In genomic region chr7:73770002-73770859, GRCh38 we compare ENCODE assay signal across 8 cellular contexts. TPM values are rescaled to one million over a fixed set of nuclear protein-coding genes. Genes with fewer than 3 reads are reported as not detected.
DNase-seq lines count a peak whose midpoint lies in the region; ATAC-seq lines count a peak whose summit lies in the region.

Gene CLDN3, minus strand, starts transcription at chr7:73770270. Its CDS starts 221 bp downstream, at chr7:73770049.

- no peaks in the 10 kb centered on the region for H3K79me1 ChIP-seq in mesenchymal stem cell (replicated peaks; ENCODE audit: low read length, poor library complexity, severe bottlenecking)

- no peak within 1 kb of the TSS for H3K9ac ChIP-seq in mesenchymal stem cell (ENCODE audit: low read length)

- H3K4me3 ChIP-seq in mesenchymal stem cell (ENCODE audit: insufficient read depth in 1 of 2, low read depth in 1 of 2, low read length in 2 of 2) = peak within 1 kb of the TSS; percentile 14 to 27

- no peak within 1 kb of the TSS for H3K18ac ChIP-seq in mesenchymal stem cell (ENCODE audit: low read depth in 1 of 2, low read length in 2 of 2)

- H4K91ac ChIP-seq in mesenchymal stem cell (ENCODE audit: low read length) = peak within 1 kb of the TSS; percentile 32

- no peak within 1 kb of the TSS for H2AK5ac ChIP-seq in mesenchymal stem cell (ENCODE audit: low read length, severe bottlenecking)

- H3K4me2 ChIP-seq in mesenchymal stem cell (ENCODE audit: low read length, poor library complexity, severe bottlenecking) = peak within 1 kb of the TSS; percentile 80

- H2AFZ ChIP-seq in mesenchymal stem cell (ENCODE audit: low read depth, low read length) = no peak within 1 kb of the TSS

- H3K4me1 Mint-ChIP-seq in activated CD8-positive, alpha-beta memory T cell treated with anti-CD3 and anti-CD28 coated beads, Interleukin-2, amount 10 ng/mL, durations not matched to agents 7 days and 5 days = peaks cover 8% of the 10 kb centered on the region

- no peak within 1 kb of the TSS for H3K27ac ChIP-seq in mesenchymal stem cell (ENCODE audit: low read length, poor library complexity, severe bottlenecking)

- no peak within 1 kb of the TSS for H3K27ac Mint-ChIP-seq in activated CD8-positive, alpha-beta memory T cell treated with anti-CD3 and anti-CD28 coated beads, Interleukin-2, amount 10 ng/mL, durations not matched to agents 7 days and 5 days

- peaks cover 32 to 34% of the 10 kb centered on the region in 2 experiments for H3K27me3 ChIP-seq in mesenchymal stem cell (ENCODE audit: control insufficient read depth in 1 of 2, insufficient read depth in 1 of 2, low read length in 2 of 2)

- H2BK12ac ChIP-seq in mesenchymal stem cell (ENCODE audit: low read length in 2 of 2) = no peak within 1 kb of the TSS

- no peak within 1 kb of the TSS for H3K4me3 Mint-ChIP-seq in activated CD8-positive, alpha-beta memory T cell treated with anti-CD3 and anti-CD28 coated beads, Interleukin-2, amount 10 ng/mL, durations not matched to agents 7 days and 5 days

- H3K14ac ChIP-seq in mesenchymal stem cell (ENCODE audit: low read length in 2 of 2) = no peak within 1 kb of the TSS

- CTCF ChIA-PET in activated CD8-positive, alpha-beta memory T cell treated with anti-CD3 and anti-CD28 coated beads, Interleukin-2, amount 10 ng/mL, durations not matched to agents 7 days and 5 days (lab: Charles Lee) = interaction anchor here (0.6 kb wide), 1 partner anchor 297 kb away, joined by 7 read pairs; no protein-coding TSS in a partner anchor

- DNase-seq in activated CD8-positive, alpha-beta memory T cell treated with anti-CD3 and anti-CD28 coated beads, Interleukin-2, amount 50 U/mL, for 48 hours = peak; percentile 54
- DNase-seq in activated CD8-positive, alpha-beta memory T cell treated with anti-CD3 and anti-CD28 coated beads, Interleukin-2, amount 10 ng/mL, durations not matched to agents 7 days and 5 days = no peak
- DNase-seq in NCI-H748 (lab: John Stamatoyannopoulos, UW; ENCODE audit: unreplicated experiment) = peak; percentile 98
- DNase-seq in cerebellar cortex (ENCODE audit: low spot score) = peak; percentile 81
- DNase-seq in mesenchymal stem cell = no peak

- H3K4ac ChIP-seq in mesenchymal stem cell (ENCODE audit: low read depth in 1 of 2, low read length in 2 of 2) = no peak within 1 kb of the TSS

- H3K9me3 ChIP-seq in mesenchymal stem cell (ENCODE audit: control insufficient read depth, low read length) = no peaks in the 10 kb centered on the region

- ATAC-seq in activated CD8-positive, alpha-beta memory T cell treated with anti-CD3 and anti-CD28 coated beads, Interleukin-2, amount 10 ng/mL, durations not matched to agents 7 days and 5 days = no peak
- ATAC-seq in HG02623 (IDR thresholded peaks at IDR 0.05; ENCODE audit: unreplicated experiment) = no peak
- no peak for ATAC-seq in HG03196 (IDR thresholded peaks at IDR 0.05; ENCODE audit: unreplicated experiment)
- ATAC-seq in GM18868 (IDR thresholded peaks at IDR 0.05; ENCODE audit: unreplicated experiment) = no peak

- WGBS in mesenchymal stem cell = 5% methylated on average over 76 of the region's 82 CpGs

- peaks cover 13% of the 10 kb centered on the region for H3K4me1 ChIP-seq in mesenchymal stem cell (ENCODE audit: control insufficient read depth, insufficient read depth, low read depth, low read length)

- H3K36me3 Mint-ChIP-seq in activated CD8-positive, alpha-beta memory T cell treated with anti-CD3 and anti-CD28 coated beads, Interleukin-2, amount 10 ng/mL, durations not matched to agents 7 days and 5 days = peaks cover 2% of the 10 kb centered on the region

- H2BK120ac ChIP-seq in mesenchymal stem cell (ENCODE audit: low read depth, low read length) = no peak within 1 kb of the TSS

- no peak within 1 kb of the TSS for H4K8ac ChIP-seq in mesenchymal stem cell (ENCODE audit: low read length)

- no peak within 1 kb of the TSS for H2BK5ac ChIP-seq in mesenchymal stem cell (ENCODE audit: low read depth, low read length, poor library complexity, severe bottlenecking)

- H3K23ac ChIP-seq in mesenchymal stem cell (ENCODE audit: low read length in 2 of 2) = peak within 1 kb of the TSS in 1 of 2 experiments; percentile 47

- peaks cover 0 to 16% of the 10 kb centered on the region in 2 experiments for H3K36me3 ChIP-seq in mesenchymal stem cell (ENCODE audit: control insufficient read depth in 1 of 2, insufficient read depth in 2 of 2, low read depth in 1 of 2, low read length in 2 of 2)

- H3K9me3 Mint-ChIP-seq in activated CD8-positive, alpha-beta memory T cell treated with anti-CD3 and anti-CD28 coated beads, Interleukin-2, amount 10 ng/mL, durations not matched to agents 7 days and 5 days (ENCODE audit: low read depth) = peaks cover 2% of the 10 kb centered on the region

- peaks cover 47% of the 10 kb centered on the region for H3K27me3 Mint-ChIP-seq in activated CD8-positive, alpha-beta memory T cell treated with anti-CD3 and anti-CD28 coated beads, Interleukin-2, amount 10 ng/mL, durations not matched to agents 7 days and 5 days

- H2BK15ac ChIP-seq in mesenchymal stem cell (ENCODE audit: low read depth, poor library complexity, severe bottlenecking) = no peak within 1 kb of the TSS

RNA-seq across cellular contexts. Expression of gene CLDN3, which starts in this region (rescaled TPM):
- not detected for total RNA-seq in activated CD8-positive, alpha-beta memory T cell treated with anti-CD3 and anti-CD28 coated beads, Interleukin-2, amount 10 ng/mL, durations not matched to agents 7 days and 5 days
- not detected for polyA plus RNA-seq in mesenchymal stem cell (2013, experiment 1 of 2)
- not detected for polyA plus RNA-seq in mesenchymal stem cell (2013, experiment 2 of 2)

Comparison
In these comparisons a context has a peak if more than half of its experiments do, and no peak if none do; other contexts are left out.
1. DNase-seq: peak in activated CD8-positive, alpha-beta memory T cell treated with anti-CD3 and anti-CD28 coated beads, Interleukin-2, amount 50 U/mL, for 48 hours (single experiment), NCI-H748 (single experiment) and cerebellar cortex (single experiment); none in activated CD8-positive, alpha-beta memory T cell treated with anti-CD3 and anti-CD28 coated beads, Interleukin-2, amount 10 ng/mL, durations not matched to agents 7 days and 5 days (single experiment) and mesenchymal stem cell (single experiment).